Comparison of ENCODE assay signal across 11 cellular contexts in genomic region chr6:149320745-149321240, GRCh38. TPM values are rescaled to one million over a fixed set of nuclear protein-coding genes. Genes with fewer than 3 reads are reported as not detected.
DNase-seq lines count a peak whose midpoint lies in the region; ATAC-seq, FAIRE-seq and TF ChIP-seq lines count a peak whose summit lies in the region.
"Had no signal": no experiment of that assay in that cellular context is flagged by ENCODE, and none has a peak within 500 bp of the region (broad histone marks: within the 10 kb centered on the region; RNA-seq: fewer than 3 reads in every experiment).

No MANE protein-coding gene starts in this region.

- H3K9me3 Mint-ChIP-seq in activated CD8-positive, alpha-beta T cell treated with anti-CD3 and anti-CD28 coated beads for 36 hours: no peaks in the 10 kb centered on the region
- no peaks in the 10 kb centered on the region for H3K9me3 Mint-ChIP-seq in memory B cell
- H3K9me3 Mint-ChIP-seq: HFFc6 had no signal

- no peak for TF ChIP-seq CTCF in AG10803 (conservative IDR thresholded peaks at IDR 0.05; ENCODE audit: low read length)
- TF ChIP-seq CTCF in D721Med (IDR thresholded peaks at IDR 0.05; ENCODE audit: insufficient read depth, missing control alignments): no peak
- no peak for TF ChIP-seq CTCF in activated CD8-positive, alpha-beta T cell treated with anti-CD3 and anti-CD28 coated beads for 36 hours (IDR thresholded peaks at IDR 0.05)

- no peaks in the 10 kb centered on the region for H3K27me3 Mint-ChIP-seq in activated CD8-positive, alpha-beta T cell treated with anti-CD3 and anti-CD28 coated beads for 36 hours
- no peaks in the 10 kb centered on the region for H3K27me3 Mint-ChIP-seq in memory B cell

- no peak for ATAC-seq in activated CD8-positive, alpha-beta T cell treated with anti-CD3 and anti-CD28 coated beads for 36 hours
- ATAC-seq in memory B cell (ENCODE audit: low read depth) (no peak), HG02973 (IDR thresholded peaks at IDR 0.05; ENCODE audit: unreplicated experiment) (no peak), esophagus mucosa (no peak), HG02885 (IDR thresholded peaks at IDR 0.05; ENCODE audit: poor library complexity, unreplicated experiment) (no peak)

- H3K4me3 Mint-ChIP-seq in activated CD8-positive, alpha-beta T cell treated with anti-CD3 and anti-CD28 coated beads for 36 hours: peak overlapping the region; percentile 93
- no peak overlapping the region for H3K4me3 Mint-ChIP-seq in memory B cell

- intact Hi-C loops in activated CD8-positive, alpha-beta T cell treated with anti-CD3 and anti-CD28 coated beads for 36 hours (cut with micrococcal nuclease): loop anchor here (5.0 kb wide), 1 partner anchor 47 kb away; no protein-coding TSS in a partner anchor

- peak overlapping the region; percentile 98 for H3K27ac Mint-ChIP-seq in activated CD8-positive, alpha-beta T cell treated with anti-CD3 and anti-CD28 coated beads for 36 hours
- H3K27ac Mint-ChIP-seq in memory B cell: peak overlapping the region; percentile 9
- H3K27ac Mint-ChIP-seq: HFFc6 had no signal

- H3K36me3 Mint-ChIP-seq in activated CD8-positive, alpha-beta T cell treated with anti-CD3 and anti-CD28 coated beads for 36 hours (ENCODE audit: low read depth): peaks cover 44% of the 10 kb centered on the region
- H3K36me3 Mint-ChIP-seq in memory B cell: no peaks in the 10 kb centered on the region

- POLR2A ChIA-PET in activated CD8-positive, alpha-beta T cell treated with anti-CD3 and anti-CD28 coated beads for 36 hours (lab: Charles Lee): interaction anchor here (0.8 to 5.2 kb wide), 3 partner anchors 105 to 288 kb away, joined by 4 to 18 read pairs (median 6); no protein-coding TSS in a partner anchor

- CTCF ChIA-PET in activated CD8-positive, alpha-beta T cell treated with anti-CD3 and anti-CD28 coated beads for 36 hours (lab: Charles Lee): interaction anchor here (1.0 to 3.3 kb wide), 3 partner anchors 13 to 224 kb away, joined by 3 to 17 read pairs (median 7); no protein-coding TSS in a partner anchor

- peak; percentile 24 for DNase-seq in AG10803 (ENCODE audit: low read depth)
- no peak for DNase-seq in D721Med (ENCODE audit: insufficient read length, low spot score)
- no peak for DNase-seq in activated CD8-positive, alpha-beta T cell treated with anti-CD3 and anti-CD28 coated beads for 36 hours
- no peak for DNase-seq in memory B cell (ENCODE audit: low spot score in 2 of 2)
- no peak for DNase-seq in HTR-8/SVneo (ENCODE audit: insufficient read length, low spot score)
- DNase-seq: effector CD8-positive, alpha-beta T cell; HFFc6; NCI-H1436 treated with DMSO at 0.1 percent for 48 hours had no signal

- peak; percentile 46 for FAIRE-seq in D721Med (lab: Jason Lieb, UNC)
- no peak for FAIRE-seq in HTR-8/SVneo (lab: Jason Lieb, UNC)

- H3K4me1 Mint-ChIP-seq in activated CD8-positive, alpha-beta T cell treated with anti-CD3 and anti-CD28 coated beads for 36 hours (ENCODE audit: low read depth): peaks cover 45% of the 10 kb centered on the region
- H3K4me1 Mint-ChIP-seq in memory B cell: peaks cover 30% of the 10 kb centered on the region

- no peak overlapping the region for H3K4me3 ChIP-seq in AG10803 (ENCODE audit: low read length)

RNA-seq across cellular contexts. Expression of gene TAB2, which starts 3.3 kb away (rescaled TPM):
- total RNA-seq in activated CD8-positive, alpha-beta T cell treated with anti-CD3 and anti-CD28 coated beads for 36 hours: 10 to 100 TPM; 64.8 to 69.1 TPM
- 34.0 TPM for total RNA-seq in esophagus mucosa
